ENCODE assay signal across 6 cellular contexts in the genomic region with DNA sequence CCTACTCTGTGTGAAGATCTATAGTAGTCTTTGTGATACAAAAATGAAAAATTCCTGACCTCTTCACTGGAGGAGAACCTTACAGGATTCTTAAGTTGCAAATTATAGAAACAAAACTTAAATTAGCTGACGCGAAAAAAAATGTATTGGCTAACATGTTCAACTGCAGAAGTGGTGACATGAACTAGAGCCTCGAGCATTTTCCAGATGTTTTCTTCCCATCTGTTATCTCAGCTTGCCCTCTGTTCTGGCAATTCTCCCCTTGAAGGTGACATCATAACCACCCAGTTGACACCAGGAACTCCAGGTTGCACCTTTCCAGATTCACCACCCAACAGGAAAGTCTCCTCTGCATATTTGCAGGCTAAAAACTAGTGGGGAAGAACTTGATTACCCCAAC.
"Had no signal": no experiment of that assay in that cellular context is flagged by ENCODE, and none has a peak within 500 bp of the region (broad histone marks: within the 10 kb centered on the region; RNA-seq: fewer than 3 reads in every experiment).

No MANE protein-coding gene starts in this region.

- H3K4me3 ChIP-seq: GM23338 had no signal

- H3K27ac ChIP-seq: HL-60 had no signal

- ATAC-seq: GM23338, HepG2 had no signal

- H3K4me1 Mint-ChIP-seq: GM23338, H9 had no signal

- DNase-seq: H9, HCEC 1CT had no signal

- H3K4me3 Mint-ChIP-seq: GM23338, H9, IgD-negative memory B cell had no signal

- H3K4me2 ChIP-seq: GM23338 had no signal

- H3K27ac Mint-ChIP-seq: GM23338, H9, IgD-negative memory B cell had no signal
